Comparison of ENCODE assay signal across 26 cellular contexts in genomic region chr2:31132786-31133185, GRCh38. TPM values are rescaled to one million over a fixed set of nuclear protein-coding genes. Genes with fewer than 3 reads are reported as not detected.
"Had no signal": no experiment of that assay in that cellular context is flagged by ENCODE, and none has a peak within 500 bp of the region (broad histone marks: within the 10 kb centered on the region; RNA-seq: fewer than 3 reads in every experiment).

No MANE protein-coding gene starts in this region.

- H3K9me3 ChIP-seq: colonic mucosa, esophagus muscularis mucosa, gastroesophageal sphincter, heart right ventricle, lower lobe of right lung, prostate gland, sigmoid colon, thoracic aorta, tibial nerve, upper lobe of left lung had no signal

- H3K27me3 ChIP-seq: foreskin keratinocyte had no signal

- DNase-seq: colonic mucosa; effector CD8-positive, alpha-beta T cell; endodermal cell; foreskin keratinocyte; heart right ventricle; hypothalamus; immature natural killer cell; islet precursor cell; left ventricle myocardium superior; lower lobe of right lung; naive thymus-derived CD8-positive, alpha-beta T cell; nephron progenitor cell; nucleus accumbens; right cardiac atrium; sigmoid colon; stimulated activated naive B cell treated with anti-CD40 and anti-IgM and Interleukin-4, amounts not matched to agents 10 μg/mL and 1 μg/mL and 100 μg/mL, for 72 hours; upper lobe of left lung had no signal

- H3K4me3 Mint-ChIP-seq: dendritic cell treated with granulocyte-macrophage colony-stimulating factor and Interleukin-4, amounts not matched to agents 40 ng/mL and 50 ng/mL, for 4 days; endodermal cell; immature natural killer cell; naive thymus-derived CD8-positive, alpha-beta T cell; nephron progenitor cell; stimulated activated naive B cell treated with anti-CD40 and anti-IgM and Interleukin-4, amounts not matched to agents 10 μg/mL and 1 μg/mL and 100 μg/mL, for 72 hours; stimulated activated naive CD8-positive, alpha-beta T cell treated with anti-CD3 and anti-CD28 coated beads, Interleukin-15, Interleukin-2, amounts not matched to agents 100 ng/mL and 50 ng/mL, for 24 hours had no signal

- H3K36me3 Mint-ChIP-seq: immature natural killer cell; naive thymus-derived CD8-positive, alpha-beta T cell had no signal

- H3K9me3 Mint-ChIP-seq: dendritic cell treated with granulocyte-macrophage colony-stimulating factor and Interleukin-4, amounts not matched to agents 40 ng/mL and 50 ng/mL, for 4 days; endodermal cell; immature natural killer cell; naive thymus-derived CD8-positive, alpha-beta T cell; nephron progenitor cell; stimulated activated naive B cell treated with anti-CD40 and anti-IgM and Interleukin-4, amounts not matched to agents 10 μg/mL and 1 μg/mL and 100 μg/mL, for 72 hours; stimulated activated naive CD8-positive, alpha-beta T cell treated with anti-CD3 and anti-CD28 coated beads, Interleukin-15, Interleukin-2, amounts not matched to agents 100 ng/mL and 50 ng/mL, for 24 hours had no signal

- H3K27ac ChIP-seq: colonic mucosa, esophagus muscularis mucosa, foreskin keratinocyte, gastroesophageal sphincter, heart right ventricle, lower lobe of right lung, prostate gland, sigmoid colon, thoracic aorta, tibial nerve, upper lobe of left lung had no signal

- H3K4me1 ChIP-seq: colonic mucosa had no signal

- FAIRE-seq: urothelium cell line had no signal

- ATAC-seq: foreskin keratinocyte; gastroesophageal sphincter; heart right ventricle; left ventricle myocardium superior; lower lobe of right lung; naive thymus-derived CD8-positive, alpha-beta T cell; right cardiac atrium; stimulated activated naive B cell treated with anti-CD40 and anti-IgM and Interleukin-4, amounts not matched to agents 10 μg/mL and 1 μg/mL and 100 μg/mL, for 72 hours had no signal

- H3K4me3 ChIP-seq: colonic mucosa, esophagus muscularis mucosa, gastroesophageal sphincter, heart right ventricle, lower lobe of right lung, prostate gland, sigmoid colon, thoracic aorta, tibial nerve, upper lobe of left lung had no signal

- H3K36me3 ChIP-seq: colonic mucosa, esophagus muscularis mucosa, gastroesophageal sphincter, heart right ventricle, lower lobe of right lung, prostate gland, sigmoid colon, thoracic aorta, tibial nerve, upper lobe of left lung had no signal

- H3K27ac Mint-ChIP-seq: dendritic cell treated with granulocyte-macrophage colony-stimulating factor and Interleukin-4, amounts not matched to agents 40 ng/mL and 50 ng/mL, for 4 days; endodermal cell; immature natural killer cell; naive thymus-derived CD8-positive, alpha-beta T cell; nephron progenitor cell; stimulated activated naive B cell treated with anti-CD40 and anti-IgM and Interleukin-4, amounts not matched to agents 10 μg/mL and 1 μg/mL and 100 μg/mL, for 72 hours; stimulated activated naive CD8-positive, alpha-beta T cell treated with anti-CD3 and anti-CD28 coated beads, Interleukin-15, Interleukin-2, amounts not matched to agents 100 ng/mL and 50 ng/mL, for 24 hours had no signal

RNA-seq across cellular contexts. Expression of gene GALNT14, which starts 5.5 kb away (rescaled TPM):
- total RNA-seq: myocyte had no signal
- polyA plus RNA-seq: immature natural killer cell; naive thymus-derived CD8-positive, alpha-beta T cell had no signal
